8 cellular contexts compared by ENCODE assay signal in genomic region chr5:1524481-1524798, GRCh38. TPM values are rescaled to one million over a fixed set of nuclear protein-coding genes. Genes with fewer than 3 reads are reported as not detected.
DNase-seq lines count a peak whose midpoint lies in the region; ATAC-seq, FAIRE-seq and TF ChIP-seq lines count a peak whose summit lies in the region.

No MANE protein-coding gene starts in this region.

- POLR2A ChIA-PET in GM12878 (lab: Charles Lee) = interaction anchor here (1.0 to 4.3 kb wide), 7 partner anchors 8 to 37 kb away, joined by 4 to 29 read pairs (median 5); no protein-coding TSS in a partner anchor

- peak overlapping the region; percentile 67 for H3K4me3 Mint-ChIP-seq in activated CD4-positive, alpha-beta T cell treated with anti-CD3 and anti-CD28 coated beads, Interleukin-2, amount 10 ng/mL, durations not matched to agents 24 days and 14 days

- TF ChIP-seq CTCF in GM12878 (IDR thresholded peaks at IDR 0.05 in 2 of 3, conservative IDR thresholded peaks at IDR 0.05 in 1 of 3; ENCODE audit: control insufficient read depth in 2 of 3, extremely low read depth in 1 of 3, insufficient read depth in 1 of 3, low read depth in 3 of 3, low read length in 3 of 3) = no peak
- TF ChIP-seq CTCF in liver (IDR thresholded peaks at IDR 0.05; ENCODE audit: low read depth, low read length, missing input control) = no peak
- no peak for TF ChIP-seq CTCF in thyroid gland (IDR thresholded peaks at IDR 0.05)

- H3K4me2 ChIP-seq in GM12878 (ENCODE audit: control insufficient read depth, insufficient read depth) = peak overlapping the region; percentile 100

- H3K27ac ChIP-seq in GM12878 (ENCODE audit: control insufficient read depth, insufficient read depth) = peak overlapping the region; percentile 78
- peak overlapping the region; percentile 71 to 86 for H3K27ac ChIP-seq in liver (ENCODE audit: low read depth in 1 of 2, low read length in 2 of 2)
- H3K27ac ChIP-seq in thyroid gland = peak overlapping the region in 2 of 3 donors; percentile 81 to 85

- H3K9me3 ChIP-seq in GM12878 (replicated peaks; ENCODE audit: control insufficient read depth, insufficient read depth, low read length) = no peaks in the 10 kb centered on the region
- no peaks in the 10 kb centered on the region for H3K9me3 ChIP-seq in liver (ENCODE audit: control insufficient read depth in 4 of 4, low read length in 3 of 4)
- no peaks in the 10 kb centered on the region for H3K9me3 ChIP-seq in thyroid gland

- TF ChIP-seq POLR2A in GM12878 (IDR thresholded peaks at IDR 0.05; ENCODE audit: low read depth, low read length) (no peak), thyroid gland (IDR thresholded peaks at IDR 0.05) (no peak)

- H3K9me3 Mint-ChIP-seq in activated CD4-positive, alpha-beta T cell treated with anti-CD3 and anti-CD28 coated beads, Interleukin-2, amount 10 ng/mL, durations not matched to agents 24 days and 14 days = no peaks in the 10 kb centered on the region

- H3K4me1 ChIP-seq in GM12878 (ENCODE audit: control insufficient read depth, insufficient read depth, low read length) = peaks cover 16% of the 10 kb centered on the region
- peaks cover 4 to 17% (median 10%) of the 10 kb centered on the region in 4 donors for H3K4me1 ChIP-seq in liver (ENCODE audit: control insufficient read depth in 4 of 4, insufficient read depth in 4 of 4, low read length in 3 of 4)
- peaks cover 3 to 19% of the 10 kb centered on the region in 2 donors for H3K4me1 ChIP-seq in thyroid gland

- CTCF ChIA-PET in GM12878 (lab: Yijun Ruan, JAX) = interaction anchor here (1.0 to 1.2 kb wide), 3 partner anchors 12 to 44 kb away, joined by 3 to 5 read pairs (median 3); no protein-coding TSS in a partner anchor

- 18% methylated on average over 13 of the region's 13 CpGs for WGBS in GM12878 (ENCODE audit: insufficient coverage, insufficient replicate concordance, low lambda C conversion rate, missing lambda C conversion rate)
- WGBS in liver = 84% methylated on average over 13 of the region's 13 CpGs
- WGBS in thyroid gland, 2 donors = 73% methylated on average over 10 of the region's 13 CpGs; no CpG with 5 or more reads in 1 of the 2 donors

- FAIRE-seq in GM12878 (lab: Jason Lieb, UNC) = no peak

- TF ChIP-seq EP300 in GM12878 (IDR thresholded peaks at IDR 0.05; ENCODE audit: borderline replicate concordance in 1 of 2, control insufficient read depth in 1 of 2, low read depth in 2 of 2, low read length in 2 of 2) = no peak

- H3K4me3 ChIP-seq in GM12878 (peak overlapping the region; percentile 55), liver (ENCODE audit: low read depth in 1 of 3, low read length in 3 of 3) (peak overlapping the region in 2 of 3 donors; percentile 45 to 98), thyroid gland (replicated peaks in 1 of 3) (peak overlapping the region in 2 of 3 donors; percentile 66 to 71)

- SMC1A ChIA-PET in GM12878 (lab: Charles Lee; ENCODE audit: uncharacterized antibody, unreplicated experiment) = interaction anchor here (1.1 kb wide), 1 partner anchor 32 kb away, joined by 3 read pairs; no protein-coding TSS in a partner anchor

- H3K27ac Mint-ChIP-seq in activated CD4-positive, alpha-beta T cell treated with anti-CD3 and anti-CD28 coated beads, Interleukin-2, amount 10 ng/mL, durations not matched to agents 24 days and 14 days = peak overlapping the region; percentile 56

- peaks cover 18% of the 10 kb centered on the region for H3K4me1 Mint-ChIP-seq in activated CD4-positive, alpha-beta T cell treated with anti-CD3 and anti-CD28 coated beads, Interleukin-2, amount 10 ng/mL, durations not matched to agents 24 days and 14 days

- H3K36me3 ChIP-seq in GM12878 (ENCODE audit: control insufficient read depth in 2 of 2, insufficient read depth in 2 of 2, low read length in 1 of 2) = peaks cover 3 to 12% of the 10 kb centered on the region in 2 experiments
- no peaks in the 10 kb centered on the region for H3K36me3 ChIP-seq in liver (ENCODE audit: control insufficient read depth in 4 of 4, insufficient read depth in 3 of 4, low read depth in 1 of 4, low read length in 3 of 4)
- no peaks in the 10 kb centered on the region for H3K36me3 ChIP-seq in thyroid gland

- peaks cover 38% of the 10 kb centered on the region for H3K79me2 ChIP-seq in GM12878 (ENCODE audit: control insufficient read depth, insufficient read depth, low read length)

- peaks cover 6% of the 10 kb centered on the region for H3K27me3 Mint-ChIP-seq in activated CD4-positive, alpha-beta T cell treated with anti-CD3 and anti-CD28 coated beads, Interleukin-2, amount 10 ng/mL, durations not matched to agents 24 days and 14 days

- H2AFZ ChIP-seq in GM12878 (ENCODE audit: control insufficient read depth, low read depth, low read length) = peak overlapping the region; percentile 75

- no peaks in the 10 kb centered on the region for H4K20me1 ChIP-seq in GM12878 (ENCODE audit: control insufficient read depth, insufficient read depth)

- no TSS peak for BruUV-seq in GM12878 (replicated peaks; lab: Mats Ljungman, UMichigan)

- H3K36me3 Mint-ChIP-seq in activated CD4-positive, alpha-beta T cell treated with anti-CD3 and anti-CD28 coated beads, Interleukin-2, amount 10 ng/mL, durations not matched to agents 24 days and 14 days (ENCODE audit: low read depth) = peaks cover 10% of the 10 kb centered on the region

- RAD21 ChIA-PET in GM12878 (lab: Charles Lee; ENCODE audit: unreplicated experiment) = interaction anchor here (0.9 to 1.5 kb wide), 7 partner anchors 8 to 38 kb away, joined by 3 to 8 read pairs (median 4); no protein-coding TSS in a partner anchor

- intact Hi-C loops in activated CD4-positive, alpha-beta T cell treated with anti-CD3 and anti-CD28 coated beads, Interleukin-2, amount 10 ng/mL, durations not matched to agents 24 days and 14 days (cut with micrococcal nuclease) = loop anchor here (1.0 to 10.0 kb wide), 5 partner anchors 12 to 270 kb away; partner anchors contain the start of genes CLPTM1L and MRPL36
- intact Hi-C loops in GM12878 (cut with micrococcal nuclease; ENCODE audit: unreplicated experiment) = loop anchor here (5.0 kb wide), 1 partner anchor 37 kb away; no protein-coding TSS in a partner anchor
- intact Hi-C loops in thyroid gland (cut with DNase I) = no loop called here

- no peaks in the 10 kb centered on the region for H3K27me3 ChIP-seq in GM12878 (replicated peaks in 1 of 2; ENCODE audit: control insufficient read depth in 2 of 2, insufficient read depth in 2 of 2, low read length in 1 of 2)
- no peaks in the 10 kb centered on the region for H3K27me3 ChIP-seq in liver (ENCODE audit: control insufficient read depth in 4 of 4, insufficient read depth in 4 of 4, low read length in 3 of 4)
- no peaks in the 10 kb centered on the region for H3K27me3 ChIP-seq in thyroid gland

- ATAC-seq in GM12878 = peak; percentile 3

- TF ChIP-seq RAD21 in GM12878 (IDR thresholded peaks at IDR 0.05; ENCODE audit: insufficient read depth, low read depth, low read length) (no peak), liver (IDR thresholded peaks at IDR 0.05) (no peak)

- H3K9ac ChIP-seq in GM12878 (ENCODE audit: control insufficient read depth, insufficient read depth, low read length) = peak overlapping the region; percentile 86
- peak overlapping the region in 1 of 2 donors; percentile 24 for H3K9ac ChIP-seq in liver (ENCODE audit: low read depth in 1 of 2, low read length in 2 of 2)

- DNase-seq in activated CD4-positive, alpha-beta T cell treated with anti-CD3 and anti-CD28 coated beads, Interleukin-2, amount 10 ng/mL, durations not matched to agents 24 days and 14 days = no peak
- DNase-seq in activated CD4-positive, alpha-beta T cell treated with anti-CD3 and anti-CD28 coated beads for 48 hours = no peak
- no peak for DNase-seq in GM12878 (ENCODE audit: low read depth, low spot score)
- peak in 1 of 2 donors; percentile 7 for DNase-seq in thyroid gland
- no peak for DNase-seq in foreskin melanocyte
- no peak for DNase-seq in DMS53 treated with DMSO at 0.1 percent for 48 hours (lab: John Stamatoyannopoulos, UW; ENCODE audit: unreplicated experiment)
- DNase-seq in cerebellar nuclear complex (lab: John Stamatoyannopoulos, UW) = no peak

- in situ Hi-C loops in GM12878 (cut with MboI) = no loop called here

TF ChIP-seq in liver, 16 proteins besides CTCF, POLR2A, EP300 and RAD21 (continues in another document):
- TF ChIP-seq, protein P1, sequence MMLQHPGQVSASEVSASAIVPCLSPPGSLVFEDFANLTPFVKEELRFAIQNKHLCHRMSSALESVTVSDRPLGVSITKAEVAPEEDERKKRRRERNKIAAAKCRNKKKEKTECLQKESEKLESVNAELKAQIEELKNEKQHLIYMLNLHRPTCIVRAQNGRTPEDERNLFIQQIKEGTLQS (IDR thresholded peaks at IDR 0.05) = no peak
- no peak for TF ChIP-seq GABPA (IDR thresholded peaks at IDR 0.05 in 1 of 2, conservative IDR thresholded peaks at IDR 0.05 in 1 of 2)
- no peak for TF ChIP-seq FOXA1 (IDR thresholded peaks at IDR 0.05)
- TF ChIP-seq TAF1 (conservative IDR thresholded peaks at IDR 0.05) = no peak
- TF ChIP-seq NR2F2 (IDR thresholded peaks at IDR 0.05) = no peak
- TF ChIP-seq EGR1 (IDR thresholded peaks at IDR 0.05; ENCODE audit: low read depth in 2 of 2) = no peak
- TF ChIP-seq HNF4A (conservative IDR thresholded peaks at IDR 0.05) = no peak
- no peak for TF ChIP-seq JUND (IDR thresholded peaks at IDR 0.05)

RNA-seq across cellular contexts. Expression of gene LPCAT1, which starts 0.7 kb away (rescaled TPM):
- total RNA-seq in activated CD4-positive, alpha-beta T cell treated with anti-CD3 and anti-CD28 coated beads, Interleukin-2, amount 10 ng/mL, durations not matched to agents 24 days and 14 days = 93.2 and 95.6 TPM in 2 replicates
- 365 and 373 TPM in 2 replicates for total RNA-seq in GM12878 (2013; cell fraction: nucleolus; rRNA removed)
- total RNA-seq in GM12878 (2014; rRNA removed) (67.6 and 74.7 TPM in 2 replicates), GM12878 (2014; rRNA removed; fragmentation: Illumina TruSeq; extraction: Trizol) (58.9 and 59.4 TPM in 2 replicates), GM12878 (2021) (109 TPM in 2 replicates), liver (10 to 100 TPM; 12.0 to 12.8 TPM), thyroid gland (10 to 100 TPM; 30.9 to 35.7 (median 33.3) TPM)
- polyA plus RNA-seq in GM12878 (2011; ENCODE audit: low read depth) = 26.1 TPM
- polyA plus RNA-seq in GM12878 (2011; rRNA removed) (63.6 and 70.6 TPM in 2 replicates), GM12878 (2014; fragmentation: Illumina TruSeq; extraction: Trizol) (84.5 and 93.5 TPM in 2 replicates), GM12878 (2014; fragmentation: Nextera tagmentation; extraction: Ambion mirVana) (1 to 10 TPM; 2.3 to 7.0 TPM), GM12878 (2014; rRNA removed) (94.1 and 94.8 TPM in 2 replicates), GM12878 (2016; fragmentation: Nextera tagmentation; extraction: Ambion mirVana) (10 to 100 TPM; 60.2 to 82.4 TPM), liver (1 to 10 TPM; 1.5 to 7.7 TPM)
- 70.3 and 92.5 TPM in 2 replicates for polyA plus RNA-seq in GM12878 (2011; cell fraction: cytosol; rRNA removed)
- polyA plus RNA-seq in GM12878 (2011; cell fraction: nucleus; rRNA removed) = 197 and 246 TPM in 2 replicates
- polyA plus RNA-seq in GM12878 (2012) = 41.3 and 58.7 TPM in 2 replicates
- 43.1 and 54.4 TPM in 2 replicates for polyA minus RNA-seq in GM12878 (2011; rRNA and poly(A)+ RNA removed)
- polyA minus RNA-seq in GM12878 (2011; cell fraction: cytosol; rRNA and poly(A)+ RNA removed) = 25.0 and 34.6 TPM in 2 replicates
- 71.8 and 93.6 TPM in 2 replicates for polyA minus RNA-seq in GM12878 (2011; cell fraction: nucleus; rRNA and poly(A)+ RNA removed)
